8 cellular contexts compared by ENCODE assay signal in the genomic region with DNA sequence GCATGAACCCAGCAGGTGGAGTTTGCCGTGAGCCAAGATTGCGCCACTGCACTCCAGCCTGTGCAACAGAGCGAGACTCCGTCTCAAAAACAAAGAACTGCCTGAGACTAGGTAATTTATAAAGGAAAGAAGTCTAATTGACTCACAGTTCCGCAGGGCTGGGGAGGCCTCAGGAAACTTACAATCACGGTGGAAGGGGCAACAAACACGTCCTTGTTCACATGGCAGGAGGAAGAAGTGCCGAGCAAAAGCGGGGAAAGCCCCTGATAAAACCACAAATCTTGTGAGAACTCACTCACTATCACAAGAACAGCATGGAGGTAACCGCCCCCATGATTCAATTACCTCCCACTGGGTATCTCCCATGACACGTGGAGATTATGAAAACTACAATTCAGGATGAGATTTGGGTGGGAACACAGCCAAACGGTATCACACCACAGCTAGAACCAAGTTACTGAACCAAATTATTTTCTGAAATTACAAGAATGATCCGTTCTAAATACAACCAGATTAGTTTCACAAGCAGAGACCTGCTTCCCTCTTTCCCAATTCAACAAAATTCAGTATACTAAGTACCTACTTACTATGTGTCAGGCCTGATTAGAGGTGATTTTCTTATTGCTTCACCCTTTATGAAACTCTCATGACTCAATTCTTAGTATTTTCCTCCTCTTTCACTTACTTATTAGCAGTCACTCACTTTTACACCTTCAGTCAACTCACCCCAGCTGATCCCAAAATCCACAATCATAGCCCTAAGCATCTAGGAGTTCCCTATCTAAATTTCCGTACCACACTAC. TPM values are rescaled to one million over a fixed set of nuclear protein-coding genes. Genes with fewer than 3 reads are reported as not detected.
DNase-seq lines count a peak whose midpoint lies in the region; ATAC-seq and TF ChIP-seq lines count a peak whose summit lies in the region.

No MANE protein-coding gene starts in this region.

- no peak for TF ChIP-seq CTCF in RWPE1 (conservative IDR thresholded peaks at IDR 0.05; ENCODE audit: low read depth)

- CTCF ChIA-PET in RWPE1 (lab: Yijun Ruan, JAX), result interaction anchor here (0.6 kb wide), 2 partner anchors 17 to 360 kb away, joined by 3 read pairs; no protein-coding TSS in a partner anchor

- peaks cover 10% of the 10 kb centered on the region for H3K36me3 Mint-ChIP-seq in activated naive CD8-positive, alpha-beta T cell

- POLR2A ChIA-PET in RWPE1 (lab: Yijun Ruan, JAX; ENCODE audit: low non-redundant PET), result no interaction called here

- DNase-seq in Daoy (ENCODE audit: low read depth), result peak; percentile 65
- peak; percentile 64 for DNase-seq in RWPE1 (ENCODE audit: low spot score)
- DNase-seq in renal cortical epithelial cell (ENCODE audit: low read depth), result peak; percentile 93
- no peak for DNase-seq in NCI-H524 (lab: John Stamatoyannopoulos, UW)
- DNase-seq in DMS79 treated with DMSO at 0.1 percent for 48 hours (lab: John Stamatoyannopoulos, UW), result no peak
- no peak for DNase-seq in T1000 (lab: John Stamatoyannopoulos, UW)

- peaks cover 41% of the 10 kb centered on the region for H3K4me1 Mint-ChIP-seq in activated naive CD8-positive, alpha-beta T cell (ENCODE audit: low read depth)

- ATAC-seq in GM19035 (IDR thresholded peaks at IDR 0.05; ENCODE audit: unreplicated experiment), result no peak

- H3K4me3 Mint-ChIP-seq in activated naive CD8-positive, alpha-beta T cell, result peak overlapping the region; percentile 4

- H3K27ac Mint-ChIP-seq in activated naive CD8-positive, alpha-beta T cell, result peak overlapping the region; percentile 93

- no peaks in the 10 kb centered on the region for H3K27me3 Mint-ChIP-seq in activated naive CD8-positive, alpha-beta T cell

- H3K9me3 Mint-ChIP-seq in activated naive CD8-positive, alpha-beta T cell (ENCODE audit: low read depth), result no peaks in the 10 kb centered on the region

- peak overlapping the region; percentile 75 for H3K27ac ChIP-seq in RWPE1

RNA-seq across cellular contexts. Expression of a gene that starts 8.4 kb away (rescaled TPM):
- total RNA-seq in Daoy (2014; rRNA removed; shearing (Covaris generic)), result 31.6 and 32.6 TPM in 2 replicates
- total RNA-seq in renal cortical epithelial cell, result 50.2 and 54.0 TPM in 2 replicates

Comparison
In these comparisons a context has a peak if more than half of its experiments do, and no peak if none do; other contexts are left out.
1. DNase-seq: peak in Daoy (single experiment), RWPE1 (single experiment) and renal cortical epithelial cell (single experiment); none in NCI-H524 (0 of 2), DMS79 treated with DMSO at 0.1 percent for 48 hours (single experiment) and T1000 (single experiment).